ENCODE assay signal across 14 cellular contexts in the genomic region with DNA sequence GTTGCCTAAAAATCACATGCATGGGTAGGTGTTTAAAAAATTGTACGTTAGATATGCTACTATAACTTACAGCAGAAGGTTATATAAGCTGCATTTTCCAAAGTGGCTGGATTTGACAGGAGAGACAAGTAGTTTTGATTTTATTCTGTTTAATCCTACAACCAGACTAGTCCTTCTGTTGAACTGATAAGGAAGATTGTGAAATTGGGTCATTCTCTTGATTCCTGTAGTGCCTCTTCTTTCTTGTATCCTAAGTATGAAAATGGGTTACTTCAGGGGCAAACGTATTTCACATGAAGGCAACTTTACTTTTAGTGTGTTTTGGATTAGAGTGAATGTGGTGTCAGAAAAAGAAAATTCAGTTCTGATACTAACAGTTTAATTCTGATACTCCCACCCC. TPM values are rescaled to one million over a fixed set of nuclear protein-coding genes. Genes with fewer than 3 reads are reported as not detected.
DNase-seq lines count a peak whose midpoint lies in the region; ATAC-seq and TF ChIP-seq lines count a peak whose summit lies in the region.
"Had no signal": no experiment of that assay in that cellular context is flagged by ENCODE, and none has a peak within 500 bp of the region (broad histone marks: within the 10 kb centered on the region; RNA-seq: fewer than 3 reads in every experiment).

No MANE protein-coding gene starts in this region.

- POLR2A ChIA-PET in activated B cell treated with CpG ODN at 0.5 μM for 24 hours (lab: Charles Lee) = interaction anchor here (0.8 to 3.0 kb wide), 3 partner anchors 19 to 46 kb away, joined by 4 to 13 read pairs (median 7); a partner anchor contains a TSS

- peaks cover 9 to 35% of the 10 kb centered on the region in 2 donors for H3K36me3 Mint-ChIP-seq in activated T-cell treated with anti-CD3 and anti-CD28 coated beads, Interleukin-2, amount 50 U/mL, for 72 hours (ENCODE audit: insufficient read depth in 2 of 2)
- H3K36me3 Mint-ChIP-seq in activated T-cell treated with anti-CD3 and anti-CD28 coated beads, Interleukin-2, amount 50 U/mL, for 4 hours (ENCODE audit: insufficient read depth) = peaks cover 23% of the 10 kb centered on the region
- H3K36me3 Mint-ChIP-seq in activated B cell treated with CpG ODN at 0.5 μM for 24 hours (ENCODE audit: low read depth) = peaks cover 71% of the 10 kb centered on the region
- peaks cover 32 to 40% of the 10 kb centered on the region in 2 donors for H3K36me3 Mint-ChIP-seq in stimulated activated naive B cell treated with anti-CD40 and anti-IgM and Interleukin-4, amounts not matched to agents 10 μg/mL and 1 μg/mL and 100 μg/mL, for 72 hours

- CTCF ChIA-PET in activated B cell treated with CpG ODN at 0.5 μM for 24 hours (lab: Charles Lee) = no interaction called here

- TF ChIP-seq CTCF in activated B cell treated with CpG ODN at 0.5 μM for 24 hours (IDR thresholded peaks at IDR 0.05) = no peak

- H3K27ac Mint-ChIP-seq in activated T-cell treated with anti-CD3 and anti-CD28 coated beads, Interleukin-2, amount 50 U/mL, for 72 hours = peak overlapping the region; percentile 75
- H3K27ac Mint-ChIP-seq in activated B cell treated with CpG ODN at 0.5 μM for 24 hours = peak overlapping the region; percentile 41
- H3K27ac Mint-ChIP-seq in stimulated activated naive B cell treated with anti-CD40 and anti-IgM and Interleukin-4, amounts not matched to agents 10 μg/mL and 1 μg/mL and 100 μg/mL, for 72 hours = peak overlapping the region; percentile 51

- peak overlapping the region in 1 of 2 donors; percentile 8 for H3K4me3 Mint-ChIP-seq in activated T-cell treated with anti-CD3 and anti-CD28 coated beads, Interleukin-2, amount 50 U/mL, for 72 hours
- no peak overlapping the region for H3K4me3 Mint-ChIP-seq in activated T-cell treated with anti-CD3 and anti-CD28 coated beads, Interleukin-2, amount 50 U/mL, for 4 hours
- no peak overlapping the region for H3K4me3 Mint-ChIP-seq in activated B cell treated with CpG ODN at 0.5 μM for 24 hours
- H3K4me3 Mint-ChIP-seq in stimulated activated naive B cell treated with anti-CD40 and anti-IgM and Interleukin-4, amounts not matched to agents 10 μg/mL and 1 μg/mL and 100 μg/mL, for 72 hours = no peak overlapping the region

- peaks cover 82% of the 10 kb centered on the region for H3K4me1 Mint-ChIP-seq in activated T-cell treated with anti-CD3 and anti-CD28 coated beads, Interleukin-2, amount 50 U/mL, for 72 hours (ENCODE audit: low read depth)
- peaks cover 80% of the 10 kb centered on the region for H3K4me1 Mint-ChIP-seq in activated T-cell treated with anti-CD3 and anti-CD28 coated beads, Interleukin-2, amount 50 U/mL, for 4 hours (ENCODE audit: low read depth)
- H3K4me1 Mint-ChIP-seq in activated B cell treated with CpG ODN at 0.5 μM for 24 hours = peaks cover 83% of the 10 kb centered on the region
- peaks cover 51 to 78% of the 10 kb centered on the region in 2 donors for H3K4me1 Mint-ChIP-seq in stimulated activated naive B cell treated with anti-CD40 and anti-IgM and Interleukin-4, amounts not matched to agents 10 μg/mL and 1 μg/mL and 100 μg/mL, for 72 hours

- no peak for ATAC-seq in activated T-cell treated with anti-CD3 and anti-CD28 coated beads, Interleukin-2, amount 50 U/mL, for 72 hours (replicated peaks in 1 of 2)
- ATAC-seq in activated T-cell treated with anti-CD3 and anti-CD28 coated beads, Interleukin-2, amount 50 U/mL, for 4 hours = no peak
- no peak for ATAC-seq in activated B cell treated with CpG ODN at 0.5 μM for 24 hours (ENCODE audit: low read depth)
- ATAC-seq in stimulated activated naive B cell treated with anti-CD40 and anti-IgM and Interleukin-4, amounts not matched to agents 10 μg/mL and 1 μg/mL and 100 μg/mL, for 72 hours (replicated peaks) = no peak
- ATAC-seq: left lung had no signal

- intact Hi-C loops in activated B cell treated with CpG ODN at 0.5 μM for 24 hours (cut with micrococcal nuclease) = no loop called here

- no peaks in the 10 kb centered on the region for H3K27me3 Mint-ChIP-seq in activated T-cell treated with anti-CD3 and anti-CD28 coated beads, Interleukin-2, amount 50 U/mL, for 72 hours (ENCODE audit: low read depth)
- H3K27me3 Mint-ChIP-seq in activated T-cell treated with anti-CD3 and anti-CD28 coated beads, Interleukin-2, amount 50 U/mL, for 4 hours (ENCODE audit: low read depth) = no peaks in the 10 kb centered on the region
- no peaks in the 10 kb centered on the region for H3K27me3 Mint-ChIP-seq in activated B cell treated with CpG ODN at 0.5 μM for 24 hours
- H3K27me3 Mint-ChIP-seq in stimulated activated naive B cell treated with anti-CD40 and anti-IgM and Interleukin-4, amounts not matched to agents 10 μg/mL and 1 μg/mL and 100 μg/mL, for 72 hours = no peaks in the 10 kb centered on the region

- no peaks in the 10 kb centered on the region for H3K9me3 Mint-ChIP-seq in activated T-cell treated with anti-CD3 and anti-CD28 coated beads, Interleukin-2, amount 50 U/mL, for 72 hours
- no peaks in the 10 kb centered on the region for H3K9me3 Mint-ChIP-seq in activated T-cell treated with anti-CD3 and anti-CD28 coated beads, Interleukin-2, amount 50 U/mL, for 4 hours
- no peaks in the 10 kb centered on the region for H3K9me3 Mint-ChIP-seq in activated B cell treated with CpG ODN at 0.5 μM for 24 hours
- peaks cover 0 to 1% of the 10 kb centered on the region in 2 donors for H3K9me3 Mint-ChIP-seq in stimulated activated naive B cell treated with anti-CD40 and anti-IgM and Interleukin-4, amounts not matched to agents 10 μg/mL and 1 μg/mL and 100 μg/mL, for 72 hours

- DNase-seq in activated T-cell treated with anti-CD3 and anti-CD28 coated beads, Interleukin-2, amount 50 U/mL, for 72 hours = no peak
- DNase-seq in activated T-cell treated with anti-CD3 and anti-CD28 coated beads, Interleukin-2, amount 50 U/mL, for 4 hours = no peak
- DNase-seq in activated B cell treated with CpG ODN at 0.5 μM for 24 hours = no peak
- peak; percentile 28 for DNase-seq in iris pigment epithelial cell (ENCODE audit: low read depth)
- no peak for DNase-seq in stimulated activated naive B cell treated with anti-CD40 and anti-IgM and Interleukin-4, amounts not matched to agents 10 μg/mL and 1 μg/mL and 100 μg/mL, for 72 hours
- DNase-seq in OCI-M2 (lab: John Stamatoyannopoulos, UW; ENCODE audit: unreplicated experiment) = no peak
- no peak for DNase-seq in amniotic stem cell (lab: John Stamatoyannopoulos, UW)
- no peak for DNase-seq in hepatic stellate cell (ENCODE audit: low spot score)
- DNase-seq: activated CD8-positive, alpha-beta memory T cell treated with anti-CD3 and anti-CD28 coated beads, Interleukin-2, amount 50 U/mL, for 4 hours; activated naive CD4-positive, alpha-beta T cell; left lung; NCI-H146; NCI-H2171; NCI-H524 treated with DMSO at 0.1 percent for 48 hours had no signal

RNA-seq across cellular contexts. Expression of a gene that starts 19.0 kb away (rescaled TPM):
- 100 to 1,000 TPM; 292 to 349 TPM for total RNA-seq in activated T-cell treated with anti-CD3 and anti-CD28 coated beads, Interleukin-2, amount 50 U/mL, for 72 hours
- total RNA-seq in activated T-cell treated with anti-CD3 and anti-CD28 coated beads, Interleukin-2, amount 50 U/mL, for 4 hours = 100 to 1,000 TPM; 218 to 249 (median 235) TPM
- 310 and 324 TPM in 2 replicates for total RNA-seq in activated B cell treated with CpG ODN at 0.5 μM for 24 hours
